In genomic region chr13:41931337-41931736, GRCh38 we compare ENCODE assay signal across 21 cellular contexts. TPM values are rescaled to one million over a fixed set of nuclear protein-coding genes. Genes with fewer than 3 reads are reported as not detected.
DNase-seq lines count a peak whose midpoint lies in the region; ATAC-seq lines count a peak whose summit lies in the region.
"Had no signal": no experiment of that assay in that cellular context is flagged by ENCODE, and none has a peak within 500 bp of the region (broad histone marks: within the 10 kb centered on the region; RNA-seq: fewer than 3 reads in every experiment).

No MANE protein-coding gene starts in this region.

- peaks cover 4% of the 10 kb centered on the region for H3K36me3 Mint-ChIP-seq in T-helper 17 cell (ENCODE audit: low read depth)
- peaks cover 32% of the 10 kb centered on the region for H3K36me3 Mint-ChIP-seq in activated CD4-positive, alpha-beta memory T cell treated with anti-CD3 and anti-CD28 coated beads, Interleukin-2, amount 10 ng/mL, durations not matched to agents 7 days and 5 days (ENCODE audit: low read depth)

- POLR2A ChIA-PET in activated CD4-positive, alpha-beta memory T cell treated with anti-CD3 and anti-CD28 coated beads, Interleukin-2, amount 10 ng/mL, durations not matched to agents 7 days and 5 days (lab: Charles Lee): interaction anchor here (0.6 to 1.5 kb wide), 2 partner anchors 14 to 15 kb away, joined by 3 read pairs; no protein-coding TSS in a partner anchor

- no peak overlapping the region for H3K4me3 Mint-ChIP-seq in T-helper 17 cell
- H3K4me3 Mint-ChIP-seq in activated CD4-positive, alpha-beta memory T cell treated with anti-CD3 and anti-CD28 coated beads, Interleukin-2, amount 10 ng/mL, durations not matched to agents 7 days and 5 days: no peak overlapping the region
- H3K4me3 Mint-ChIP-seq: activated T-helper 1 cell treated with anti-CD3 and anti-CD28 coated beads, Interleukin-12 subunit alpha, Interleukin-12 subunit beta, Interleukin-2, Interleukin-4 antibody, amounts not matched to agents 30 ng/mL and 10 ng/mL and 1 ng/mL, durations not matched to agents 14 hours and 24 hours and 36 hours; stimulated activated naive B cell treated with anti-CD40 and anti-IgM and Interleukin-4, amounts not matched to agents 10 μg/mL and 1 μg/mL and 100 μg/mL, for 72 hours had no signal

- H3K27ac Mint-ChIP-seq in T-helper 17 cell: peak overlapping the region; percentile 47
- no peak overlapping the region for H3K27ac Mint-ChIP-seq in activated CD4-positive, alpha-beta memory T cell treated with anti-CD3 and anti-CD28 coated beads, Interleukin-2, amount 10 ng/mL, durations not matched to agents 7 days and 5 days
- H3K27ac Mint-ChIP-seq: activated T-helper 1 cell treated with anti-CD3 and anti-CD28 coated beads, Interleukin-12 subunit alpha, Interleukin-12 subunit beta, Interleukin-2, Interleukin-4 antibody, amounts not matched to agents 30 ng/mL and 10 ng/mL and 1 ng/mL, durations not matched to agents 14 hours and 24 hours and 36 hours; stimulated activated naive B cell treated with anti-CD40 and anti-IgM and Interleukin-4, amounts not matched to agents 10 μg/mL and 1 μg/mL and 100 μg/mL, for 72 hours had no signal

- peak; percentile 20 for DNase-seq in AG08395 (ENCODE audit: low spot score)
- DNase-seq in ELR (ENCODE audit: low read depth): peak; percentile 71
- DNase-seq in T-helper 17 cell: no peak
- peak; percentile 69 for DNase-seq in fibroblast of peridontal ligament (ENCODE audit: extremely low read depth)
- DNase-seq in activated CD4-positive, alpha-beta memory T cell treated with anti-CD3 and anti-CD28 coated beads, Interleukin-2, amount 10 ng/mL, durations not matched to agents 7 days and 5 days: no peak
- DNase-seq in NCI-H82 (lab: John Stamatoyannopoulos, UW): no peak
- no peak for DNase-seq in activated gamma-delta T cell (lab: John Stamatoyannopoulos, UW)
- DNase-seq: BE2C; effector memory CD4-positive, alpha-beta T cell; esophagus squamous epithelium; H7; NCI-H1436 treated with DMSO at 0.1 percent for 48 hours; NCI-H2171; NCI-H526 treated with DMSO at 0.1 percent for 48 hours; occipital lobe; SHP77; stimulated activated naive B cell treated with anti-CD40 and anti-IgM and Interleukin-4, amounts not matched to agents 10 μg/mL and 1 μg/mL and 100 μg/mL, for 72 hours; trophoblast cell had no signal

- peaks cover 22% of the 10 kb centered on the region for H3K4me1 Mint-ChIP-seq in T-helper 17 cell
- H3K4me1 Mint-ChIP-seq in activated CD4-positive, alpha-beta memory T cell treated with anti-CD3 and anti-CD28 coated beads, Interleukin-2, amount 10 ng/mL, durations not matched to agents 7 days and 5 days: peaks cover 11% of the 10 kb centered on the region

- CTCF ChIA-PET in activated CD4-positive, alpha-beta memory T cell treated with anti-CD3 and anti-CD28 coated beads, Interleukin-2, amount 10 ng/mL, durations not matched to agents 7 days and 5 days (lab: Charles Lee): interaction anchor here (0.5 to 1.3 kb wide), 5 partner anchors 19 to 709 kb away, joined by 3 to 4 read pairs (median 3); no protein-coding TSS in a partner anchor

- no peaks in the 10 kb centered on the region for H3K9me3 Mint-ChIP-seq in activated CD4-positive, alpha-beta memory T cell treated with anti-CD3 and anti-CD28 coated beads, Interleukin-2, amount 10 ng/mL, durations not matched to agents 7 days and 5 days
- H3K9me3 Mint-ChIP-seq: activated T-helper 1 cell treated with anti-CD3 and anti-CD28 coated beads, Interleukin-12 subunit alpha, Interleukin-12 subunit beta, Interleukin-2, Interleukin-4 antibody, amounts not matched to agents 30 ng/mL and 10 ng/mL and 1 ng/mL, durations not matched to agents 14 hours and 24 hours and 36 hours had no signal

- no peaks in the 10 kb centered on the region for H3K9me3 ChIP-seq in T-helper 17 cell (ENCODE audit: control insufficient read depth, low read length, poor library complexity, severe bottlenecking)
- H3K9me3 ChIP-seq: esophagus squamous epithelium had no signal

- no peaks in the 10 kb centered on the region for H3K27me3 Mint-ChIP-seq in T-helper 17 cell
- H3K27me3 Mint-ChIP-seq in activated CD4-positive, alpha-beta memory T cell treated with anti-CD3 and anti-CD28 coated beads, Interleukin-2, amount 10 ng/mL, durations not matched to agents 7 days and 5 days: no peaks in the 10 kb centered on the region
- H3K27me3 Mint-ChIP-seq: stimulated activated naive B cell treated with anti-CD40 and anti-IgM and Interleukin-4, amounts not matched to agents 10 μg/mL and 1 μg/mL and 100 μg/mL, for 72 hours had no signal

- no peak for ATAC-seq in T-helper 17 cell
- ATAC-seq in HG03520 (IDR thresholded peaks at IDR 0.05; ENCODE audit: unreplicated experiment): no peak
- ATAC-seq: sciatic nerve; stimulated activated naive B cell treated with anti-CD40 and anti-IgM and Interleukin-4, amounts not matched to agents 10 μg/mL and 1 μg/mL and 100 μg/mL, for 72 hours had no signal

RNA-seq across cellular contexts. Expression of gene VWA8, which starts 29.6 kb away (rescaled TPM):
- total RNA-seq in T-helper 17 cell: 10 to 100 TPM; 21.5 to 23.0 TPM
- 10 to 100 TPM; 13.5 to 14.4 TPM for total RNA-seq in activated CD4-positive, alpha-beta memory T cell treated with anti-CD3 and anti-CD28 coated beads, Interleukin-2, amount 10 ng/mL, durations not matched to agents 7 days and 5 days

Comparison
In these comparisons a context has a peak if more than half of its experiments do, and no peak if none do; other contexts are left out.
1. DNase-seq: peak in AG08395 (single experiment), ELR (single experiment) and fibroblast of peridontal ligament (single experiment); none in T-helper 17 cell (0 of 3), activated CD4-positive, alpha-beta memory T cell treated with anti-CD3 and anti-CD28 coated beads, Interleukin-2, amount 10 ng/mL, durations not matched to agents 7 days and 5 days (single experiment), NCI-H82 (single experiment) and activated gamma-delta T cell (single experiment).